Comparison of ENCODE assay signal across 12 cellular contexts in the genomic region with DNA sequence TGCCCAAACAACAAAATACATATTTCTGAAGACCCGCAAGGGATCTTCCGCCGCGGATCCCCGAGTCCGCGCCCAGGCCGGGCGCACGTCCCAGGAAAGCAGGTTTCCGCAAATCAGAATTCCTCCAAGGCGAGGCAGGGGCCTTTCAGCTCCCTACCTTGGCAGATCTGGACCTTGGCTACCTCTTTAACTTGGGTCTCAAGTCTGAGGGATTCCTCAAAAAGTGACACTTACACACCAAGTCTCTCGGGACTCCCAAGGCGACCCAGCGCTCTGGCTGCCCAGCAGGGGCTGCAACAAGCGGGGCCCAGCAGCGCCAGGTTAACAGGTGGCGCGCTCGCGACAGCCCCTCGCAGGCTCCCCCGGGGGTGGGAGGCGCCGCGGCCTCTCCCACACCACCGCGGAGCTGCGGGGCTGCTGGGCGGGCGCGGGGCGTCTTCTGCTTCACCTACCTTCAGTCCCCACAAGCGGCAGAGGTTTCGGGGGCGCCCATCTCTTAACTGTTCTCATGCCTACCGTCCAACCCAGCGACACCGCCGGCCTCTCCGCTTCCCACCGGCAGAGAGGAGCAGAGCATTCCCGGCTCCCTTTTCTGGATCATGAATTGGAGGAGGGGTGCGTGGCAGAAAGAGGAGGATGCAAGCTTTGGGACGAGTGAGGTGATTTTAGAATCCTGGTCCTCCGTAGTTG. TPM values are rescaled to one million over a fixed set of nuclear protein-coding genes. Genes with fewer than 3 reads are reported as not detected.
DNase-seq lines count a peak whose midpoint lies in the region; ATAC-seq and TF ChIP-seq lines count a peak whose summit lies in the region.
"Had no signal": no experiment of that assay in that cellular context is flagged by ENCODE, and none has a peak within 500 bp of the region (broad histone marks: within the 10 kb centered on the region; RNA-seq: fewer than 3 reads in every experiment).

No MANE protein-coding gene starts in this region.

- ATAC-seq in naive thymus-derived CD4-positive, alpha-beta T cell, result no peak
- ATAC-seq in GM21717 (IDR thresholded peaks at IDR 0.05; ENCODE audit: unreplicated experiment), result no peak
- no peak for ATAC-seq in GM18870 (IDR thresholded peaks at IDR 0.05; ENCODE audit: unreplicated experiment)

- intact Hi-C loops in naive thymus-derived CD4-positive, alpha-beta T cell (cut with micrococcal nuclease), result no loop called here

- in situ Hi-C loops in ACHN (cut with HindIII; ENCODE audit: low pct_ligation_motif_present, low pct_unique_long_range_greater_than_20kb, low sequenced_read_pairs), result loop anchor here (25.0 kb wide), 1 partner anchor 352 kb away; no protein-coding TSS in a partner anchor

- no peak for TF ChIP-seq CTCF in chondrocyte (IDR thresholded peaks at IDR 0.05)

- POLR2A ChIA-PET in naive thymus-derived CD4-positive, alpha-beta T cell (lab: Charles Lee), result no interaction called here

- peak overlapping the region; percentile 32; the same call in 1 of the 2 replicates for H3K4me3 ChIP-seq in GM08714 (ENCODE audit: low read length)
- no peak overlapping the region for H3K4me3 ChIP-seq in naive thymus-derived CD4-positive, alpha-beta T cell (ENCODE audit: low read length)

- H3K27ac ChIP-seq in naive thymus-derived CD4-positive, alpha-beta T cell (ENCODE audit: low read depth, low read length), result no peak overlapping the region
- H3K27ac ChIP-seq: dorsolateral prefrontal cortex, upper lobe of left lung had no signal

- CTCF ChIA-PET in naive thymus-derived CD4-positive, alpha-beta T cell (lab: Charles Lee), result no interaction called here

- peaks cover 33 to 74% of the 10 kb centered on the region in 2 donors for H3K27me3 ChIP-seq in naive thymus-derived CD4-positive, alpha-beta T cell (ENCODE audit: control insufficient read depth in 2 of 2, insufficient read depth in 2 of 2, low read length in 2 of 2)

- peaks cover 6 to 15% of the 10 kb centered on the region in 2 donors for H3K4me1 ChIP-seq in naive thymus-derived CD4-positive, alpha-beta T cell (ENCODE audit: control insufficient read depth in 2 of 2, insufficient read depth in 2 of 2, low read length in 2 of 2)

- H3K27me3 Mint-ChIP-seq in chondrocyte (ENCODE audit: low read depth), result peaks cover 75% of the 10 kb centered on the region
- peaks cover 84 to 93% (median 87%) of the 10 kb centered on the region in 5 donors for H3K27me3 Mint-ChIP-seq in naive thymus-derived CD4-positive, alpha-beta T cell

- DNase-seq in ACHN (peak; percentile 45), chondrocyte (ENCODE audit: low spot score) (no peak), superior temporal gyrus (ENCODE audit: extremely low spot score) (no peak), NCI-H2171 treated with DMSO at 0.1 percent for 48 hours (lab: John Stamatoyannopoulos, UW) (no peak)
- DNase-seq in naive thymus-derived CD4-positive, alpha-beta T cell, result no peak
- DNase-seq: KG1 had no signal

- peak overlapping the region; percentile 73 for H3K4me3 Mint-ChIP-seq in chondrocyte (ENCODE audit: unreplicated experiment)
- H3K4me3 Mint-ChIP-seq in naive thymus-derived CD4-positive, alpha-beta T cell, result peak overlapping the region in 6 of 10 donors; percentile 6 to 57 (median 40)

- H3K36me3 ChIP-seq in naive thymus-derived CD4-positive, alpha-beta T cell (ENCODE audit: control insufficient read depth in 2 of 3, insufficient read depth in 3 of 3, low read length in 3 of 3), result no peaks in the 10 kb centered on the region
- H3K36me3 ChIP-seq: upper lobe of left lung had no signal

- H3K9me3 Mint-ChIP-seq in chondrocyte (ENCODE audit: low read depth), result no peaks in the 10 kb centered on the region
- peaks cover 0 to 67% (median 37%) of the 10 kb centered on the region in 11 donors for H3K9me3 Mint-ChIP-seq in naive thymus-derived CD4-positive, alpha-beta T cell

- H3K9me3 ChIP-seq in naive thymus-derived CD4-positive, alpha-beta T cell (ENCODE audit: control insufficient read depth in 2 of 3, low read length in 3 of 3), result peaks cover 0 to 16% (median 0%) of the 10 kb centered on the region in 3 experiments
- H3K9me3 ChIP-seq: upper lobe of left lung had no signal

- peaks cover 11% of the 10 kb centered on the region for H3K36me3 Mint-ChIP-seq in chondrocyte (ENCODE audit: low read depth)
- H3K36me3 Mint-ChIP-seq in naive thymus-derived CD4-positive, alpha-beta T cell, result peaks cover 0 to 13% (median 7%) of the 10 kb centered on the region in 5 donors

- peaks cover 29% of the 10 kb centered on the region for H3K4me1 Mint-ChIP-seq in chondrocyte (ENCODE audit: low read depth)
- peaks cover 7 to 47% (median 24%) of the 10 kb centered on the region in 7 donors for H3K4me1 Mint-ChIP-seq in naive thymus-derived CD4-positive, alpha-beta T cell

- peak overlapping the region; percentile 88 for H3K27ac Mint-ChIP-seq in chondrocyte (ENCODE audit: unreplicated experiment)
- H3K27ac Mint-ChIP-seq in naive thymus-derived CD4-positive, alpha-beta T cell, result peak overlapping the region in 1 of 9 donors; percentile 29

RNA-seq across cellular contexts. Expression of a gene that starts 0.4 kb away (rescaled TPM):
- total RNA-seq in chondrocyte, result 3.8 to 11.9 TPM (median 10.7 TPM) in 3 replicates
- not detected for total RNA-seq in naive thymus-derived CD4-positive, alpha-beta T cell
- not detected for polyA plus RNA-seq in naive thymus-derived CD4-positive, alpha-beta T cell
- total RNA-seq: dorsolateral prefrontal cortex, left colon, upper lobe of left lung had no signal
